18 cellular contexts compared by ENCODE assay signal in genomic region chr2:172821370-172822338, GRCh38.
A peak's percentile ranks its signal among the peaks of the same experiment; 100 is the strongest.
DNase-seq lines count a peak whose midpoint lies in the region; ATAC-seq and TF ChIP-seq lines count a peak whose summit lies in the region.
"Had no signal": no experiment of that assay in that cellular context is flagged by ENCODE, and none has a peak within 500 bp of the region (broad histone marks: within the 10 kb centered on the region; RNA-seq: fewer than 3 reads in every experiment).

No MANE protein-coding gene starts in this region.

- TF ChIP-seq EP300 in suprapubic skin (IDR thresholded peaks at IDR 0.05), result no peak

- ATAC-seq in GM18858 (IDR thresholded peaks at IDR 0.05; ENCODE audit: unreplicated experiment), result no peak

- DNase-seq in SK-N-DZ (ENCODE audit: low spot score) (peak; percentile 74), coronary artery (ENCODE audit: low spot score) (no peak), right atrium auricular region (ENCODE audit: low spot score) (no peak), suprapubic skin (ENCODE audit: low spot score in 2 of 2) (no peak), NCI-H2029 treated with DMSO at 0.1 percent for 48 hours (lab: John Stamatoyannopoulos, UW) (no peak), occipital lobe (lab: John Stamatoyannopoulos, UW) (no peak), NCI-H446 treated with DMSO at 0.1 percent for 48 hours (lab: John Stamatoyannopoulos, UW) (no peak)
- DNase-seq: activated CD4-positive, alpha-beta T cell treated with anti-CD3 and anti-CD28 coated beads for 1 hour; activated gamma-delta T cell; amniotic stem cell; cortex of kidney; erythroblast; NCI-H1694 treated with DMSO at 0.1 percent for 48 hours; nucleus accumbens; SHP77; stimulated activated CD4-positive, alpha-beta T cell treated with anti-CD3 and anti-CD28 coated beads, Interleukin-4, amount 100 ng/mL, for 1 hour; testis had no signal

- no peak for TF ChIP-seq POLR2A in suprapubic skin (IDR thresholded peaks at IDR 0.05)

- H3K27me3 ChIP-seq in right atrium auricular region (no peaks in the 10 kb centered on the region), suprapubic skin (no peaks in the 10 kb centered on the region)
- H3K27me3 ChIP-seq: testis had no signal

- H3K9me3 ChIP-seq in right atrium auricular region, result no peaks in the 10 kb centered on the region
- no peaks in the 10 kb centered on the region for H3K9me3 ChIP-seq in suprapubic skin
- H3K9me3 ChIP-seq: testis had no signal

- WGBS in suprapubic skin, result 74% methylated on average over 7 of the region's 7 CpGs

- H3K4me1 ChIP-seq in right atrium auricular region, result peaks cover 0 to 5% of the 10 kb centered on the region in 2 donors
- H3K4me1 ChIP-seq in suprapubic skin, result no peaks in the 10 kb centered on the region
- H3K4me1 ChIP-seq: testis had no signal

- H3K4me3 ChIP-seq in coronary artery (peak overlapping the region; percentile 38), right atrium auricular region (peak overlapping the region; percentile 2 to 28), suprapubic skin (peak overlapping the region; percentile 2)
- H3K4me3 ChIP-seq: testis had no signal

- no peak for TF ChIP-seq CTCF in coronary artery (IDR thresholded peaks at IDR 0.05)
- TF ChIP-seq CTCF in right atrium auricular region (IDR thresholded peaks at IDR 0.05), result no peak
- no peak for TF ChIP-seq CTCF in suprapubic skin (IDR thresholded peaks at IDR 0.05)

- peak overlapping the region in 1 of 2 donors; percentile 38 for H3K27ac ChIP-seq in coronary artery
- H3K27ac ChIP-seq in right atrium auricular region, result peak overlapping the region; percentile 32 to 51
- H3K27ac ChIP-seq in suprapubic skin, result no peak overlapping the region
- H3K27ac ChIP-seq: testis had no signal

- H3K36me3 ChIP-seq in right atrium auricular region (no peaks in the 10 kb centered on the region), suprapubic skin (no peaks in the 10 kb centered on the region)
